In genomic region chr6:42104095-42104806, GRCh38 we compare ENCODE assay signal across 8 cellular contexts. TPM values are rescaled to one million over a fixed set of nuclear protein-coding genes. Genes with fewer than 3 reads are reported as not detected.
DNase-seq lines count a peak whose midpoint lies in the region; ATAC-seq and TF ChIP-seq lines count a peak whose summit lies in the region.

No MANE protein-coding gene starts in this region.

- peak; percentile 97 for TF ChIP-seq CTCF in GM12872 (IDR thresholded peaks at IDR 0.05; ENCODE audit: insufficient read depth, low read depth, low read length)

- H3K36me3 Mint-ChIP-seq in activated CD4-positive, alpha-beta T cell treated with anti-CD3 and anti-CD28 coated beads, Interleukin-2, amount 10 ng/mL, durations not matched to agents 7 days and 5 days (ENCODE audit: low read depth): no peaks in the 10 kb centered on the region
- no peaks in the 10 kb centered on the region for H3K36me3 Mint-ChIP-seq in memory B cell

- POLR2A ChIA-PET in activated CD4-positive, alpha-beta T cell treated with anti-CD3 and anti-CD28 coated beads, Interleukin-2, amount 10 ng/mL, durations not matched to agents 7 days and 5 days (lab: Charles Lee): interaction anchor here (0.6 kb wide), 1 partner anchor 48 kb away, joined by 3 read pairs; no protein-coding TSS in a partner anchor

- H3K4me3 ChIP-seq in duodenal mucosa (ENCODE audit: low read depth in 1 of 2, low read length in 2 of 2): peak overlapping the region; percentile 43 to 59

- H3K9ac ChIP-seq in duodenal mucosa (ENCODE audit: low read depth in 1 of 2, low read length in 2 of 2): peak overlapping the region; percentile 6 to 32

- peaks cover 19% of the 10 kb centered on the region for H3K4me1 Mint-ChIP-seq in activated CD4-positive, alpha-beta T cell treated with anti-CD3 and anti-CD28 coated beads, Interleukin-2, amount 10 ng/mL, durations not matched to agents 7 days and 5 days
- H3K4me1 Mint-ChIP-seq in memory B cell: peaks cover 4% of the 10 kb centered on the region

- H3K36me3 ChIP-seq in duodenal mucosa (ENCODE audit: control insufficient read depth in 1 of 2, insufficient read depth in 2 of 2, low read length in 2 of 2): peaks cover 6 to 28% of the 10 kb centered on the region in 2 donors

- H3K27ac ChIP-seq in duodenal mucosa (ENCODE audit: low read depth, low read length): no peak overlapping the region

- H3K27me3 ChIP-seq in duodenal mucosa (ENCODE audit: control insufficient read depth in 1 of 2, insufficient read depth in 2 of 2, low read length in 2 of 2): no peaks in the 10 kb centered on the region

- H3K27me3 Mint-ChIP-seq in activated CD4-positive, alpha-beta T cell treated with anti-CD3 and anti-CD28 coated beads, Interleukin-2, amount 10 ng/mL, durations not matched to agents 7 days and 5 days: peaks cover 10% of the 10 kb centered on the region
- H3K27me3 Mint-ChIP-seq in memory B cell: peaks cover 13% of the 10 kb centered on the region

- H3K27ac Mint-ChIP-seq in activated CD4-positive, alpha-beta T cell treated with anti-CD3 and anti-CD28 coated beads, Interleukin-2, amount 10 ng/mL, durations not matched to agents 7 days and 5 days: no peak overlapping the region
- H3K27ac Mint-ChIP-seq in memory B cell: no peak overlapping the region

- H3K9me3 Mint-ChIP-seq in activated CD4-positive, alpha-beta T cell treated with anti-CD3 and anti-CD28 coated beads, Interleukin-2, amount 10 ng/mL, durations not matched to agents 7 days and 5 days: no peaks in the 10 kb centered on the region
- H3K9me3 Mint-ChIP-seq in memory B cell: no peaks in the 10 kb centered on the region

- DNase-seq in activated CD4-positive, alpha-beta T cell treated with anti-CD3 and anti-CD28 coated beads, Interleukin-2, amount 10 ng/mL, durations not matched to agents 7 days and 5 days: peak; percentile 67
- peak; percentile 57 to 67 for DNase-seq in memory B cell (ENCODE audit: low spot score in 2 of 2)
- DNase-seq in stimulated activated CD8-positive, alpha-beta memory T cell treated with anti-CD3 and anti-CD28 coated beads, Interleukin-15, amount 100 ng/mL, for 48 hours (ENCODE audit: low read depth in 2 of 2): peak; percentile 55 to 65
- no peak for DNase-seq in NCI-H345 (lab: John Stamatoyannopoulos, UW)
- DNase-seq in NCI-H446 (lab: John Stamatoyannopoulos, UW): no peak

- H3K4me1 ChIP-seq in duodenal mucosa (ENCODE audit: control insufficient read depth in 1 of 2, insufficient read depth in 2 of 2, low read length in 2 of 2): peaks cover 41% of the 10 kb centered on the region in 2 donors

- H3K4me3 Mint-ChIP-seq in activated CD4-positive, alpha-beta T cell treated with anti-CD3 and anti-CD28 coated beads, Interleukin-2, amount 10 ng/mL, durations not matched to agents 7 days and 5 days: peak overlapping the region; percentile 48
- peak overlapping the region; percentile 65 for H3K4me3 Mint-ChIP-seq in memory B cell

- ATAC-seq in HG03521 (IDR thresholded peaks at IDR 0.05; ENCODE audit: unreplicated experiment) (peak; percentile 58), memory B cell (ENCODE audit: low read depth) (peak; percentile 87)

- H3K9me3 ChIP-seq in duodenal mucosa (ENCODE audit: control insufficient read depth in 1 of 2, low read length in 2 of 2): no peaks in the 10 kb centered on the region

- CTCF ChIA-PET in activated CD4-positive, alpha-beta T cell treated with anti-CD3 and anti-CD28 coated beads, Interleukin-2, amount 10 ng/mL, durations not matched to agents 7 days and 5 days (lab: Charles Lee): interaction anchor here (0.5 to 4.7 kb wide), 42 partner anchors 11 to 619 kb away, joined by 3 to 62 read pairs (median 4); partner anchors contain the start of genes TAF8 and TOMM6

RNA-seq across cellular contexts. Expression of gene C6orf132, which starts 38.2 kb away (rescaled TPM):
- total RNA-seq in activated CD4-positive, alpha-beta T cell treated with anti-CD3 and anti-CD28 coated beads, Interleukin-2, amount 10 ng/mL, durations not matched to agents 7 days and 5 days: under 1 TPM in 1 of 2 experiments, not detected in 1; 0.02 TPM

RNA-seq across cellular contexts. Expression of gene TAF8, which starts 53.9 kb away (rescaled TPM):
- total RNA-seq in activated CD4-positive, alpha-beta T cell treated with anti-CD3 and anti-CD28 coated beads, Interleukin-2, amount 10 ng/mL, durations not matched to agents 7 days and 5 days: 10 to 100 TPM; 53.2 to 60.2 TPM

Comparison
In these comparisons a context has a peak if more than half of its experiments do, and no peak if none do; other contexts are left out.
1. DNase-seq: peak in activated CD4-positive, alpha-beta T cell treated with anti-CD3 and anti-CD28 coated beads, Interleukin-2, amount 10 ng/mL, durations not matched to agents 7 days and 5 days (single experiment), memory B cell (2 of 2) and stimulated activated CD8-positive, alpha-beta memory T cell treated with anti-CD3 and anti-CD28 coated beads, Interleukin-15, amount 100 ng/mL, for 48 hours (2 of 2); none in NCI-H345 (single experiment) and NCI-H446 (0 of 2).